ENCODE assay signal across 20 cellular contexts in the genomic region with DNA sequence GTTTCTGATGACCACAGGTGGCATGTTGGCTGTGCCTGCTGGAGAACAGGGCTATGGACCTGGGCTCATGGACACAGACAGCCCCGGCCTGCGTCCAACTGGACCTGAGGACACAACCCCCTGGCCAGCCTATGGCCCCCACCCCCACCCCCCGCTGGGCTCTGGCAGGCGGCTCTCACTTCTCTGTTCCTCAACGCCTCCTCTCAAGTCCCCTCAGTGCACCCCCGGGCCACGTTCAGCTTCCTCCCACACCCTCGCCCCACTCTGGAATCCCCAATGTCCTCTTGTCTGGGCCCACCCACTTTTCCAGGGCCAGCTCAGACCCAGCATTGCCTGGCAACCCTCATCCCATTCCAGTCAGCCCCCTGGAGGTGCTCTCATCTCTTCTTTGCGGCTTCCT.
DNase-seq lines count a peak whose midpoint lies in the region; ATAC-seq and TF ChIP-seq lines count a peak whose summit lies in the region.
"Had no signal": no experiment of that assay in that cellular context is flagged by ENCODE, and none has a peak within 500 bp of the region (broad histone marks: within the 10 kb centered on the region; RNA-seq: fewer than 3 reads in every experiment).

No MANE protein-coding gene starts in this region.

- no peak overlapping the region for H4K91ac ChIP-seq in neuronal stem cell (ENCODE audit: low read depth, low read length, poor library complexity)

- no peak overlapping the region for H2BK5ac ChIP-seq in neuronal stem cell (ENCODE audit: low read length)

- H3K4me3 ChIP-seq in right atrium auricular region (no peak overlapping the region), heart left ventricle (no peak overlapping the region), neuronal stem cell (ENCODE audit: low read length in 2 of 2) (no peak overlapping the region), testis (no peak overlapping the region)
- H3K4me3 ChIP-seq: PC-9 had no signal

- peak overlapping the region; percentile 34 for H2AK5ac ChIP-seq in neuronal stem cell (ENCODE audit: low read depth, low read length)

- ATAC-seq in heart left ventricle (no peak), HG03460 (IDR thresholded peaks at IDR 0.05; ENCODE audit: unreplicated experiment) (no peak)

- H3K9me3 ChIP-seq in right atrium auricular region, result no peaks in the 10 kb centered on the region
- no peaks in the 10 kb centered on the region for H3K9me3 ChIP-seq in heart left ventricle
- H3K9me3 ChIP-seq in neuronal stem cell (replicated peaks in 1 of 2; ENCODE audit: control insufficient read depth in 2 of 2, insufficient read depth in 1 of 2, low read depth in 1 of 2, low read length in 2 of 2), result no peaks in the 10 kb centered on the region
- no peaks in the 10 kb centered on the region for H3K9me3 ChIP-seq in testis

- TF ChIP-seq CTCF in right atrium auricular region (IDR thresholded peaks at IDR 0.05) (no peak), heart left ventricle (IDR thresholded peaks at IDR 0.05) (no peak), testis (IDR thresholded peaks at IDR 0.05) (no peak)

- H3K79me1 ChIP-seq in neuronal stem cell (ENCODE audit: low read depth, low read length), result no peaks in the 10 kb centered on the region

- no peaks in the 10 kb centered on the region for H3K27me3 ChIP-seq in right atrium auricular region
- peaks cover 0 to 14% (median 0%) of the 10 kb centered on the region in 9 donors for H3K27me3 ChIP-seq in heart left ventricle
- H3K27me3 ChIP-seq in neuronal stem cell (ENCODE audit: control insufficient read depth in 3 of 3, insufficient read depth in 3 of 3, low read depth in 1 of 3, low read length in 3 of 3), result no peaks in the 10 kb centered on the region
- no peaks in the 10 kb centered on the region for H3K27me3 ChIP-seq in testis

- H3K23ac ChIP-seq in neuronal stem cell (ENCODE audit: low read depth, low read length, poor library complexity), result no peak overlapping the region

- H4K8ac ChIP-seq in neuronal stem cell (ENCODE audit: low read depth, low read length), result no peak overlapping the region

- H3K18ac ChIP-seq in neuronal stem cell (ENCODE audit: low read length), result no peak overlapping the region

- H2BK120ac ChIP-seq in neuronal stem cell (ENCODE audit: low read depth, low read length), result no peak overlapping the region

- no peak overlapping the region for H2BK12ac ChIP-seq in neuronal stem cell (ENCODE audit: low read length)

- H3K27ac ChIP-seq in right atrium auricular region (no peak overlapping the region), heart left ventricle (no peak overlapping the region), neuronal stem cell (replicated peaks; ENCODE audit: low read length) (no peak overlapping the region), testis (no peak overlapping the region)
- H3K27ac ChIP-seq: C4-2B, KMS-11, PC-9 had no signal

- no peak overlapping the region for H3K14ac ChIP-seq in neuronal stem cell (ENCODE audit: low read length)

- H3K36me3 ChIP-seq in right atrium auricular region (no peaks in the 10 kb centered on the region), heart left ventricle (no peaks in the 10 kb centered on the region), neuronal stem cell (replicated peaks in 1 of 2; ENCODE audit: control insufficient read depth in 2 of 2, insufficient read depth in 2 of 2, low read length in 2 of 2) (no peaks in the 10 kb centered on the region), testis (ENCODE audit: low read depth, missing control alignments) (no peaks in the 10 kb centered on the region)

- H3K4me1 ChIP-seq in right atrium auricular region (no peaks in the 10 kb centered on the region), heart left ventricle (no peaks in the 10 kb centered on the region), neuronal stem cell (ENCODE audit: control insufficient read depth in 2 of 2, insufficient read depth in 1 of 2, low read depth in 1 of 2, low read length in 2 of 2) (peaks cover 8 to 9% of the 10 kb centered on the region in 2 donors), testis (no peaks in the 10 kb centered on the region)

- TF ChIP-seq POLR2A in heart left ventricle (IDR thresholded peaks at IDR 0.05), result no peak
- no peak for TF ChIP-seq POLR2A in testis (IDR thresholded peaks at IDR 0.05)

- H3K4me2 ChIP-seq in neuronal stem cell (ENCODE audit: insufficient read depth, low read length, poor library complexity, severe bottlenecking), result no peak overlapping the region
- H3K4me2 ChIP-seq: KMS-11, PC-9 had no signal

- intact Hi-C loops in heart left ventricle (cut with DNase I) (no loop called here), testis (cut with DNase I; ENCODE audit: low total_unique reads) (no loop called here)

- DNase-seq in right atrium auricular region (ENCODE audit: low spot score) (peak; percentile 18), heart left ventricle (no peak), neuronal stem cell (ENCODE audit: low spot score) (no peak), testis (peak; percentile 11), GM03348 (ENCODE audit: low spot score) (no peak), iPS-NIHi11 (ENCODE audit: low spot score) (no peak)
- DNase-seq: Calu3; CD8-positive, alpha-beta memory T cell; DMS153; IMR-90; NCI-H1092 treated with DMSO at 0.1 percent for 48 hours; NCI-H1436 treated with DMSO at 0.1 percent for 48 hours; NCI-H1930; NCI-H510A; NCI-H748 treated with DMSO at 0.1 percent for 48 hours; PC-9; SIG-M5 had no signal

- peak overlapping the region; percentile 59 for H2BK15ac ChIP-seq in neuronal stem cell (ENCODE audit: low read length)

- H3K4ac ChIP-seq in neuronal stem cell (ENCODE audit: low read length), result no peak overlapping the region

- no peak overlapping the region for H2AFZ ChIP-seq in neuronal stem cell (ENCODE audit: low read length)
- H2AFZ ChIP-seq: PC-9 had no signal

- WGBS in heart left ventricle, 4 donors, result 76 to 89% (median 80%) methylated on average over 9 of the region's 9 CpGs
- no CpG with 5 or more reads among the region's 9 CpGs for WGBS in neuronal stem cell (ENCODE audit: extremely low coverage in 2 of 2, insufficient read length in 2 of 2, insufficient replicate concordance in 1 of 2), 2 donors
- WGBS in testis, 2 donors, result 78 to 80% methylated on average over 9 of the region's 9 CpGs

- H3K9ac ChIP-seq in neuronal stem cell (ENCODE audit: low read depth, low read length, poor library complexity), result no peak overlapping the region
- H3K9ac ChIP-seq: KMS-11 had no signal

Comparison
In these comparisons a context has a peak if more than half of its experiments do, and no peak if none do; other contexts are left out.
1. DNase-seq: peak in right atrium auricular region (single experiment) and testis (single experiment); none in heart left ventricle (0 of 5), neuronal stem cell (single experiment), GM03348 (single experiment) and iPS-NIHi11 (single experiment).